In genomic region chr1:28514445-28514933, GRCh38 we compare ENCODE assay signal across 8 cellular contexts. TPM values are rescaled to one million over a fixed set of nuclear protein-coding genes. Genes with fewer than 3 reads are reported as not detected.
DNase-seq lines count a peak whose midpoint lies in the region; ATAC-seq, FAIRE-seq and TF ChIP-seq lines count a peak whose summit lies in the region.
"Not testable (repeated sequence)": the region's sequence is repeated elsewhere in the genome, so short reads cannot be mapped to it uniquely, and the experiment has no call there.

No MANE protein-coding gene starts in this region.

- H3K9ac ChIP-seq in smooth muscle cell (ENCODE audit: low read depth), result not testable (repeated sequence)

- H3K27ac ChIP-seq in A549 (peak overlapping the region in 1 of 2 experiments; percentile 95; a peak in 1 of 6 replicates), smooth muscle cell (ENCODE audit: low read depth) (peak overlapping the region; percentile 19)

- TF ChIP-seq POLR2A in A549 (IDR thresholded peaks at IDR 0.05; ENCODE audit: low read length), result not testable (repeated sequence)

- not testable (repeated sequence) for H3K4me3 ChIP-seq in A549; fibroblast of the aortic adventitia (ENCODE audit: low read depth, low read length); smooth muscle cell

- not testable (repeated sequence) for H2AFZ ChIP-seq in smooth muscle cell (ENCODE audit: low read depth)

- H3K9me3 ChIP-seq in A549; smooth muscle cell (replicated peaks; ENCODE audit: low read depth): not testable (repeated sequence)

- TF ChIP-seq EP300 in A549 (IDR thresholded peaks at IDR 0.05), result not testable (repeated sequence)

- H3K27me3 ChIP-seq in smooth muscle cell (ENCODE audit: low read depth), result not testable (repeated sequence)

- H3K4me1 Mint-ChIP-seq in T-cell, result peaks cover 48 to 57% (median 48%) of the 10 kb centered on the region in 3 donors
- peaks cover 40% of the 10 kb centered on the region for H3K4me1 Mint-ChIP-seq in activated CD8-positive, alpha-beta T cell treated with anti-CD3 and anti-CD28 coated beads for 36 hours (ENCODE audit: low read depth)
- H3K4me1 Mint-ChIP-seq in activated naive CD8-positive, alpha-beta T cell (ENCODE audit: low read depth), result peaks cover 40% of the 10 kb centered on the region

- CTCF ChIA-PET in A549 (lab: Yijun Ruan, JAX); T-cell (lab: Charles Lee); activated CD8-positive, alpha-beta T cell treated with anti-CD3 and anti-CD28 coated beads for 36 hours (lab: Charles Lee): not testable (repeated sequence)

- H3K9me3 Mint-ChIP-seq in T-cell; activated CD8-positive, alpha-beta T cell treated with anti-CD3 and anti-CD28 coated beads for 36 hours; activated naive CD8-positive, alpha-beta T cell (ENCODE audit: low read depth): not testable (repeated sequence)

- not testable (repeated sequence) for TF ChIP-seq RAD21 in A549 (conservative IDR thresholded peaks at IDR 0.05 in 1 of 2, IDR thresholded peaks at IDR 0.05 in 1 of 2)

- H3F3A ChIP-seq in smooth muscle cell (ENCODE audit: low read depth), result peaks cover 62% of the 10 kb centered on the region

- 65% methylated on average over 13 of the region's 13 CpGs for WGBS in A549 (ENCODE audit: missing lambda C conversion rate)
- 89% methylated on average over 13 of the region's 13 CpGs for WGBS in smooth muscle cell (ENCODE audit: low lambda C conversion rate)

- not testable (repeated sequence) for DNase-seq in A549 (ENCODE audit: low read depth in 1 of 2, low spot score in 1 of 2); T-cell; smooth muscle cell (lab: John Stamatoyannopoulos, UW; ENCODE audit: unreplicated experiment)
- DNase-seq in ELR (ENCODE audit: low read depth) (peak; percentile 58), LHCN-M2 (ENCODE audit: low read depth) (peak; percentile 6), fibroblast of the aortic adventitia (ENCODE audit: low read depth) (peak; percentile 6)
- peak; percentile 14 for DNase-seq in activated CD8-positive, alpha-beta T cell treated with anti-CD3 and anti-CD28 coated beads for 36 hours

- not testable (repeated sequence) for TF ChIP-seq CTCF in A549 (IDR thresholded peaks at IDR 0.05); activated CD8-positive, alpha-beta T cell treated with anti-CD3 and anti-CD28 coated beads for 36 hours (IDR thresholded peaks at IDR 0.05); fibroblast of the aortic adventitia (IDR thresholded peaks at IDR 0.05; ENCODE audit: insufficient read depth, low read length); smooth muscle cell (IDR thresholded peaks at IDR 0.05; ENCODE audit: borderline replicate concordance, insufficient read depth, poor library complexity, severe bottlenecking)

- not testable (repeated sequence) for H3K4me3 Mint-ChIP-seq in T-cell; activated naive CD8-positive, alpha-beta T cell
- H3K4me3 Mint-ChIP-seq in activated CD8-positive, alpha-beta T cell treated with anti-CD3 and anti-CD28 coated beads for 36 hours, result peak overlapping the region; percentile 3

- intact Hi-C loops in activated CD8-positive, alpha-beta T cell treated with anti-CD3 and anti-CD28 coated beads for 36 hours (cut with micrococcal nuclease), result not testable (repeated sequence)

- POLR2A ChIA-PET in A549 (lab: Yijun Ruan, JAX), result interaction anchor here (1.0 kb wide), 1 partner anchor 67 kb away, joined by 5 read pairs; no protein-coding TSS in a partner anchor
- POLR2A ChIA-PET in T-cell (lab: Charles Lee), result not testable (repeated sequence)
- POLR2A ChIA-PET in activated CD8-positive, alpha-beta T cell treated with anti-CD3 and anti-CD28 coated beads for 36 hours (lab: Charles Lee), result interaction anchor here (0.6 to 9.9 kb wide), 6 partner anchors 7 to 134 kb away, joined by 4 to 315 read pairs (median 42); partner anchors contain the start of genes RCC1 and RNU11

- ATAC-seq in A549, result peak in 1 of 2 experiments; percentile 0; a peak in 3 of 6 replicates
- not testable (repeated sequence) for ATAC-seq in T-cell (replicated peaks in 1 of 4); activated CD8-positive, alpha-beta T cell treated with anti-CD3 and anti-CD28 coated beads for 36 hours

- H4K20me1 ChIP-seq in smooth muscle cell (ENCODE audit: low read depth), result peaks cover 88% of the 10 kb centered on the region

- peaks cover 62% of the 10 kb centered on the region for H3K4me1 ChIP-seq in A549
- peaks cover 15% of the 10 kb centered on the region for H3K4me1 ChIP-seq in smooth muscle cell (ENCODE audit: low read depth)

- peaks cover 12% of the 10 kb centered on the region for H3K79me2 ChIP-seq in smooth muscle cell (ENCODE audit: low read depth)

- not testable (repeated sequence) for H3K27me3 Mint-ChIP-seq in T-cell; activated CD8-positive, alpha-beta T cell treated with anti-CD3 and anti-CD28 coated beads for 36 hours; activated naive CD8-positive, alpha-beta T cell

- H3K4me2 ChIP-seq in A549, smooth muscle cell: not testable (repeated sequence)

- not testable (repeated sequence) for FAIRE-seq in A549 (lab: Jason Lieb, UNC)

- H3K36me3 ChIP-seq in smooth muscle cell (ENCODE audit: low read depth), result not testable (repeated sequence)

- H3K36me3 Mint-ChIP-seq in T-cell, result peaks cover 25% of the 10 kb centered on the region
- H3K36me3 Mint-ChIP-seq in activated CD8-positive, alpha-beta T cell treated with anti-CD3 and anti-CD28 coated beads for 36 hours (ENCODE audit: low read depth), result peaks cover 50% of the 10 kb centered on the region
- peaks cover 18% of the 10 kb centered on the region for H3K36me3 Mint-ChIP-seq in activated naive CD8-positive, alpha-beta T cell

- H3K27ac Mint-ChIP-seq in T-cell, result peak overlapping the region; percentile 43 to 58
- H3K27ac Mint-ChIP-seq in activated CD8-positive, alpha-beta T cell treated with anti-CD3 and anti-CD28 coated beads for 36 hours, result not testable (repeated sequence)
- H3K27ac Mint-ChIP-seq in activated naive CD8-positive, alpha-beta T cell, result peak overlapping the region; percentile 64

TF ChIP-seq in A549, 52 proteins besides CTCF, POLR2A, EP300 and RAD21:
- 0 out of 2 replicates have a peak, but pooled peaks have one; percentile 4 for TF ChIP-seq TFCP2L1 (CRISPR knock-in tag; IDR thresholded peaks at IDR 0.05)

RNA-seq across cellular contexts. Expression of gene RCC1, which starts 8.6 kb away (rescaled TPM):
- 42.1 and 52.1 TPM in 2 replicates for polyA plus RNA-seq in A549 (2011; rRNA removed)
- polyA plus RNA-seq in A549 (2012; cell fraction: cytosol; rRNA removed), result 81.3 and 85.4 TPM in 2 replicates
- 94.2 and 97.0 TPM in 2 replicates for polyA plus RNA-seq in A549 (2012; cell fraction: nucleus; rRNA removed)
- polyA plus RNA-seq in A549 (2017; fragmentation: RNase III; extraction: RNeasy Plus Mini Kit Qiagen cat#74134 plus additional on column Dnase treatment), result 69.6 to 75.5 TPM (median 70.3 TPM) in 3 replicates
- polyA minus RNA-seq in A549 (2011; rRNA and poly(A)+ RNA removed), result 48.4 and 61.0 TPM in 2 replicates
- total RNA-seq in LHCN-M2 (2014; rRNA removed), result 46.4 and 53.1 TPM in 2 replicates
- polyA plus RNA-seq in LHCN-M2 (2012), result 34.8 TPM
- 10 to 100 TPM; 13.1 to 23.2 (median 19.7) TPM for total RNA-seq in T-cell
- 100 to 1,000 TPM; 108 to 113 TPM for total RNA-seq in activated CD8-positive, alpha-beta T cell treated with anti-CD3 and anti-CD28 coated beads for 36 hours
- total RNA-seq in fibroblast of the aortic adventitia (ENCODE audit: low replicate concordance), result 28.8 and 101 TPM in 2 replicates
- 8.9 and 20.1 TPM in 2 replicates for total RNA-seq in smooth muscle cell
- 10.5 and 16.1 TPM in 2 replicates for polyA plus RNA-seq in smooth muscle cell

RNA-seq across cellular contexts. Expression of gene TRNAU1AP, which starts 38.4 kb away (rescaled TPM):
- polyA plus RNA-seq in A549 (2011; rRNA removed) (23.8 and 25.5 TPM in 2 replicates), A549 (2017; fragmentation: RNase III; extraction: RNeasy Plus Mini Kit Qiagen cat#74134 plus additional on column Dnase treatment) (14.5 to 14.9 TPM (median 14.5 TPM) in 3 replicates), smooth muscle cell (13.8 and 26.2 TPM in 2 replicates)
- 15.7 and 17.0 TPM in 2 replicates for polyA plus RNA-seq in A549 (2012; cell fraction: cytosol; rRNA removed)
- polyA plus RNA-seq in A549 (2012; cell fraction: nucleus; rRNA removed), result 13.5 and 19.2 TPM in 2 replicates
- polyA minus RNA-seq in A549 (2011; rRNA and poly(A)+ RNA removed), result 7.1 and 10.8 TPM in 2 replicates
- total RNA-seq in LHCN-M2 (2014; rRNA removed) (17.8 and 22.6 TPM in 2 replicates), T-cell (10 to 100 TPM; 28.6 to 47.6 (median 41.3) TPM), fibroblast of the aortic adventitia (ENCODE audit: low replicate concordance) (18.8 and 29.7 TPM in 2 replicates), smooth muscle cell (12.0 and 25.1 TPM in 2 replicates)
- 36.0 TPM for polyA plus RNA-seq in LHCN-M2 (2012)
- 10 to 100 TPM; 42.5 to 47.8 TPM for total RNA-seq in activated CD8-positive, alpha-beta T cell treated with anti-CD3 and anti-CD28 coated beads for 36 hours
